Comparison of ENCODE assay signal across 1 cellular context in the genomic region with DNA sequence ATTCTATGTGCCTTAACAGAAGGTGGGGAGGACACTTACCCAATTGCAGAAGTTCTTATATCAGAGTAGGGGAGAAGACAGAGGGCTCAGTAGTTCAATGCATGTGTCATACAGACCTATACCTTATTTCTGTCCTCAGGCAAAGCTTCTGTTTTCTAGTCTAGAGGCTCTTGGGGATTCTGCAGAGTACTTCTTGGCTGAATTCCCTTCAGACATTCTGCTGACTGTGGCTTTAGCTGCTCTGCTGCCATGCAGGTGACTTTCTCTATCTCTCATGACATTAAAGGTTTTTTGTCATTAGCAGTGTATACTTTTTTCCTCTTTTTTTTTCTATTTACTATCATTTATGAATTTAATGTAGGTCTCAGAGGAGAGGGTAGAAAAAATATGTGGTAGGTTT.
TF ChIP-seq lines count a peak whose summit lies in the region.

No MANE protein-coding gene starts in this region.

TF ChIP-seq in GM23338, 12 proteins besides CTCF, POLR2A, EP300 and RAD21 (continued from another document):
- TF ChIP-seq, protein P1, sequence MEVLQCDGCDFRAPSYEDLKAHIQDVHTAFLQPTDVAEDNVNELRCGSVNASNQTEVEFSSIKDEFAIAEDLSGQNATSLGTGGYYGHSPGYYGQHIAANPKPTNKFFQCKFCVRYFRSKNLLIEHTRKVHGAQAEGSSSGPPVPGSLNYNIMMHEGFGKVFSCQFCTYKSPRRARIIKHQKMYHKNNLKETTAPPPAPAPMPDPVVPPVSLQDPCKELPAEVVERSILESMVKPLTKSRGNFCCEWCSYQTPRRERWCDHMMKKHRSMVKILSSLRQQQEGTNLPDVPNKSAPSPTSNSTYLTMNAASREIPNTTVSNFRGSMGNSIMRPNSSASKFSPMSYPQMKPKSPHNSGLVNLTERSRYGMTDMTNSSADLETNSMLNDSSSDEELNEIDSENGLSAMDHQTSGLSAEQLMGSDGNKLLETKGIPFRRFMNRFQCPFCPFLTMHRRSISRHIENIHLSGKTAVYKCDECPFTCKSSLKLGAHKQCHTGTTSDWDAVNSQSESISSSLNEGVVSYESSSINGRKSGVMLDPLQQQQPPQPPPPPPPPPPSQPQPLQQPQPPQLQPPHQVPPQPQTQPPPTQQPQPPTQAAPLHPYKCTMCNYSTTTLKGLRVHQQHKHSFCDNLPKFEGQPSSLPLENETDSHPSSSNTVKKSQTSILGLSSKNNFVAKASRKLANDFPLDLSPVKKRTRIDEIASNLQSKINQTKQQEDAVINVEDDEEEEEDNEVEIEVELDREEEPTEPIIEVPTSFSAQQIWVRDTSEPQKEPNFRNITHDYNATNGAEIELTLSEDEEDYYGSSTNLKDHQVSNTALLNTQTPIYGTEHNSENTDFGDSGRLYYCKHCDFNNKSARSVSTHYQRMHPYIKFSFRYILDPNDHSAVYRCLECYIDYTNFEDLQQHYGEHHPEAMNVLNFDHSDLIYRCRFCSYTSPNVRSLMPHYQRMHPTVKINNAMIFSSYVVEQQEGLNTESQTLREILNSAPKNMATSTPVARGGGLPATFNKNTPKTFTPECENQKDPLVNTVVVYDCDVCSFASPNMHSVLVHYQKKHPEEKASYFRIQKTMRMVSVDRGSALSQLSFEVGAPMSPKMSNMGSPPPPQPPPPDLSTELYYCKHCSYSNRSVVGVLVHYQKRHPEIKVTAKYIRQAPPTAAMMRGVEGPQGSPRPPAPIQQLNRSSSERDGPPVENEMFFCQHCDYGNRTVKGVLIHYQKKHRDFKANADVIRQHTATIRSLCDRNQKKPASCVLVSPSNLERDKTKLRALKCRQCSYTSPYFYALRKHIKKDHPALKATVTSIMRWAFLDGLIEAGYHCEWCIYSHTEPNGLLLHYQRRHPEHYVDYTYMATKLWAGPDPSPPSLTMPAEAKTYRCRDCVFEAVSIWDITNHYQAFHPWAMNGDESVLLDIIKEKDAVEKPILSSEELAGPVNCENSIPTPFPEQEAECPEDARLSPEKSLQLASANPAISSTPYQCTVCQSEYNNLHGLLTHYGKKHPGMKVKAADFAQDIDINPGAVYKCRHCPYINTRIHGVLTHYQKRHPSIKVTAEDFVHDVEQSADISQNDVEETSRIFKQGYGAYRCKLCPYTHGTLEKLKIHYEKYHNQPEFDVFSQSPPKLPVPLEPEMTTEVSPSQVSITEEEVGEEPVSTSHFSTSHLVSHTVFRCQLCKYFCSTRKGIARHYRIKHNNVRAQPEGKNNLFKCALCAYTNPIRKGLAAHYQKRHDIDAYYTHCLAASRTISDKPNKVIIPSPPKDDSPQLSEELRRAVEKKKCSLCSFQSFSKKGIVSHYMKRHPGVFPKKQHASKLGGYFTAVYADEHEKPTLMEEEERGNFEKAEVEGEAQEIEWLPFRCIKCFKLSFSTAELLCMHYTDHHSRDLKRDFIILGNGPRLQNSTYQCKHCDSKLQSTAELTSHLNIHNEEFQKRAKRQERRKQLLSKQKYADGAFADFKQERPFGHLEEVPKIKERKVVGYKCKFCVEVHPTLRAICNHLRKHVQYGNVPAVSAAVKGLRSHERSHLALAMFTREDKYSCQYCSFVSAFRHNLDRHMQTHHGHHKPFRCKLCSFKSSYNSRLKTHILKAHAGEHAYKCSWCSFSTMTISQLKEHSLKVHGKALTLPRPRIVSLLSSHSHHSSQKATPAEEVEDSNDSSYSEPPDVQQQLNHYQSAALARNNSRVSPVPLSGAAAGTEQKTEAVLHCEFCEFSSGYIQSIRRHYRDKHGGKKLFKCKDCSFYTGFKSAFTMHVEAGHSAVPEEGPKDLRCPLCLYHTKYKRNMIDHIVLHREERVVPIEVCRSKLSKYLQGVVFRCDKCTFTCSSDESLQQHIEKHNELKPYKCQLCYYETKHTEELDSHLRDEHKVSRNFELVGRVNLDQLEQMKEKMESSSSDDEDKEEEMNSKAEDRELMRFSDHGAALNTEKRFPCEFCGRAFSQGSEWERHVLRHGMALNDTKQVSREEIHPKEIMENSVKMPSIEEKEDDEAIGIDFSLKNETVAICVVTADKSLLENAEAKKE (CRISPR knock-in tag; IDR thresholded peaks at IDR 0.05): no peak
